1 cellular context compared by ENCODE assay signal in the genomic region with DNA sequence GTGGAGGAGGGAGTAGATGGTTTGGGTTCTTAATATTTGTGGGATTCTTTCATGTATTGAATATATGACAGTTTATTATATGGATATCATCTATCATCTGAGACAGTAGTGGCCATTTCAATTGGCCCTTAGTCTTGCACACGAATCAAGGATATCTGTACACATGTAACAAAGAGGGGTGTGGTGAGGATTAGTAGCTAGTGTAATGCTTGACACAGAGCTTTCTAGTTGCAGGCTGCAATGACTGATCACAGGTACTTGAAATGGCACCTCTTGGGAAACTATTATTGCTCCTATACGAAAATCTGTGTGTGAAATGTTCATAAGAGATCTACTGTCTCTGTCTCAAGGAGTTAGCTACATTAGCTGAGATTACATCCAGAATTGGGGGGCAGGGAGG.
TF ChIP-seq lines count a peak whose summit lies in the region.

No MANE protein-coding gene starts in this region.

TF ChIP-seq in IMR-90, 13 proteins besides CTCF, POLR2A, EP300 and RAD21:
- TF ChIP-seq FOS (IDR thresholded peaks at IDR 0.05; ENCODE audit: low read depth, low read length), result no peak
- TF ChIP-seq MAZ (IDR thresholded peaks at IDR 0.05; ENCODE audit: borderline replicate concordance, low read depth, low read length), result no peak
- no peak for TF ChIP-seq BHLHE40 (IDR thresholded peaks at IDR 0.05; ENCODE audit: low read depth, low read length)
- no peak for TF ChIP-seq RFX5 (IDR thresholded peaks at IDR 0.05; ENCODE audit: low read depth, low read length)
- TF ChIP-seq SMC3 (IDR thresholded peaks at IDR 0.05; ENCODE audit: low read depth, low read length), result no peak
- no peak for TF ChIP-seq CHD1 (IDR thresholded peaks at IDR 0.05; ENCODE audit: low read depth, low read length)
- TF ChIP-seq RCOR1 (IDR thresholded peaks at IDR 0.05; ENCODE audit: insufficient replicate concordance, low read length), result no peak
- TF ChIP-seq, protein P1, sequence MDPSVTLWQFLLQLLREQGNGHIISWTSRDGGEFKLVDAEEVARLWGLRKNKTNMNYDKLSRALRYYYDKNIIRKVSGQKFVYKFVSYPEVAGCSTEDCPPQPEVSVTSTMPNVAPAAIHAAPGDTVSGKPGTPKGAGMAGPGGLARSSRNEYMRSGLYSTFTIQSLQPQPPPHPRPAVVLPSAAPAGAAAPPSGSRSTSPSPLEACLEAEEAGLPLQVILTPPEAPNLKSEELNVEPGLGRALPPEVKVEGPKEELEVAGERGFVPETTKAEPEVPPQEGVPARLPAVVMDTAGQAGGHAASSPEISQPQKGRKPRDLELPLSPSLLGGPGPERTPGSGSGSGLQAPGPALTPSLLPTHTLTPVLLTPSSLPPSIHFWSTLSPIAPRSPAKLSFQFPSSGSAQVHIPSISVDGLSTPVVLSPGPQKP (IDR thresholded peaks at IDR 0.05; ENCODE audit: borderline replicate concordance, low read depth, low read length), result no peak
- TF ChIP-seq MAFK (IDR thresholded peaks at IDR 0.05; ENCODE audit: low read depth, low read length), result no peak
- TF ChIP-seq, protein P2, sequence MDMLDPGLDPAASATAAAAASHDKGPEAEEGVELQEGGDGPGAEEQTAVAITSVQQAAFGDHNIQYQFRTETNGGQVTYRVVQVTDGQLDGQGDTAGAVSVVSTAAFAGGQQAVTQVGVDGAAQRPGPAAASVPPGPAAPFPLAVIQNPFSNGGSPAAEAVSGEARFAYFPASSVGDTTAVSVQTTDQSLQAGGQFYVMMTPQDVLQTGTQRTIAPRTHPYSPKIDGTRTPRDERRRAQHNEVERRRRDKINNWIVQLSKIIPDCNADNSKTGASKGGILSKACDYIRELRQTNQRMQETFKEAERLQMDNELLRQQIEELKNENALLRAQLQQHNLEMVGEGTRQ (IDR thresholded peaks at IDR 0.05; ENCODE audit: low read depth, low read length), result no peak
- TF ChIP-seq NFE2L2 (IDR thresholded peaks at IDR 0.05; ENCODE audit: low read depth, low read length), result no peak
- TF ChIP-seq CEBPB (IDR thresholded peaks at IDR 0.05; ENCODE audit: low read depth, low read length), result no peak
- TF ChIP-seq MXI1 (IDR thresholded peaks at IDR 0.05; ENCODE audit: borderline replicate concordance, low read depth, low read length), result no peak
TF ChIP-seq in IMR-90: peak in this region for 0.
